ENCODE assay signal across 21 cellular contexts in genomic region chr5:23027830-23028229, GRCh38.
"Had no signal": no experiment of that assay in that cellular context is flagged by ENCODE, and none has a peak within 500 bp of the region (broad histone marks: within the 10 kb centered on the region; RNA-seq: fewer than 3 reads in every experiment).

No MANE protein-coding gene starts in this region.

- DNase-seq: cerebellar nuclear complex; cortex of kidney; effector memory CD8-positive, alpha-beta T cell; erythroblast; head of caudate nucleus; hippocampal formation; naive thymus-derived CD8-positive, alpha-beta T cell; nephron progenitor cell; nucleus accumbens; posterior cingulate gyrus; psoas muscle; right lobe of liver; small intestine; stimulated activated CD4-positive, alpha-beta T cell treated with anti-CD3 and anti-CD28 coated beads, Interleukin-15, amount 100 ng/mL, for 24 hours; stimulated activated CD4-positive, alpha-beta T cell treated with anti-CD3 and anti-CD28 coated beads, Interleukin-2, amount 100 ng/mL, for 48 hours; stimulated activated naive B cell treated with anti-CD40 and anti-IgM and Interleukin-4, amounts not matched to agents 10 μg/mL and 1 μg/mL and 100 μg/mL, for 72 hours; stimulated activated naive CD8-positive, alpha-beta T cell treated with anti-CD3 and anti-CD28 coated beads, Interleukin-15, amount 100 ng/mL, for 72 hours; transverse colon; upper lobe of right lung; uterus had no signal

- H3K27ac ChIP-seq: psoas muscle, right lobe of liver, suprapubic skin, transverse colon, upper lobe of right lung, uterus had no signal

- H3K4me3 ChIP-seq: psoas muscle, right lobe of liver, suprapubic skin, transverse colon, upper lobe of right lung, uterus had no signal

- ATAC-seq: effector memory CD8-positive, alpha-beta T cell; naive thymus-derived CD8-positive, alpha-beta T cell; psoas muscle; stimulated activated naive B cell treated with anti-CD40 and anti-IgM and Interleukin-4, amounts not matched to agents 10 μg/mL and 1 μg/mL and 100 μg/mL, for 72 hours; stimulated activated naive CD8-positive, alpha-beta T cell treated with anti-CD3 and anti-CD28 coated beads, Interleukin-15, amount 100 ng/mL, for 72 hours; upper lobe of right lung had no signal

- H3K27me3 ChIP-seq: right lobe of liver, suprapubic skin, transverse colon, upper lobe of right lung, uterus had no signal

- H3K9me3 ChIP-seq: psoas muscle, right lobe of liver, suprapubic skin, transverse colon, upper lobe of right lung, uterus had no signal

- H3K4me1 ChIP-seq: psoas muscle, transverse colon, upper lobe of right lung, uterus had no signal
